11 cellular contexts compared by ENCODE assay signal in the genomic region with DNA sequence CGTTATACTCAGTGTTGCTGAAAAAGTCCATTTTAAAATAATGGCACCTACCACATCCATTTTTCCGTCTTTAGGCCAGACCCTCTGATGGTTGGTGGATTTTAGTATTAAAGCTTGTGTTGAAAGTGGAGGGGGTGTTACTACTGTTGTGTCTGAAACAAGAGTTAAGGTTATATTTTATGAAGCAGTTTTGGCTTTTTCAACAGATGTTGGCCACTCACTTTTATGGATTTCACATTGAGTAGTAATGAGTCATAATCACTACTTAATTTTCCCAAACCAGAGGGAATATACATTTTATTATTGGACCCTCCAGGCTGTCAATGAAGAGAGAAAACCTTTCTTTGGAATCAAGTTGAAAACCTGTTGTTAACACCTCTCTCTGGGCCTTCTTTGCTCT.
"Had no signal": no experiment of that assay in that cellular context is flagged by ENCODE, and none has a peak within 500 bp of the region (broad histone marks: within the 10 kb centered on the region; RNA-seq: fewer than 3 reads in every experiment).

No MANE protein-coding gene starts in this region.

- ATAC-seq: heart left ventricle, left lobe of liver, sciatic nerve, upper lobe of right lung had no signal

- DNase-seq: activated CD4-positive, alpha-beta T cell treated with anti-CD3 and anti-CD28 coated beads, Interleukin-2, amount 50 U/mL, for 4 hours; activated effector memory CD4-positive, alpha-beta T cell treated with anti-CD3 and anti-CD28 coated beads, Interleukin-2, amount 50 U/mL, for 16 hours; activated T-cell treated with anti-CD3 and anti-CD28 coated beads, Interleukin-2, amount 50 U/mL, for 1 hour; endodermal cell; heart left ventricle; islet precursor cell; stimulated activated CD4-positive, alpha-beta T cell treated with anti-CD3 and anti-CD28 coated beads, Interleukin-4, amount 100 ng/mL, for 1 hour; upper lobe of right lung had no signal

- H3K9me3 ChIP-seq: esophagus muscularis mucosa, heart left ventricle, upper lobe of right lung had no signal

- H3K4me3 ChIP-seq: esophagus muscularis mucosa, heart left ventricle, upper lobe of right lung had no signal

- H3K36me3 ChIP-seq: esophagus muscularis mucosa, heart left ventricle, upper lobe of right lung had no signal

- H3K27ac ChIP-seq: esophagus muscularis mucosa, heart left ventricle, upper lobe of right lung had no signal

- H3K27me3 ChIP-seq: esophagus muscularis mucosa, heart left ventricle, upper lobe of right lung had no signal
